26 cellular contexts compared by ENCODE assay signal in genomic region chr7:131518626-131519025, GRCh38. TPM values are rescaled to one million over a fixed set of nuclear protein-coding genes. Genes with fewer than 3 reads are reported as not detected.
DNase-seq lines count a peak whose midpoint lies in the region; ATAC-seq and TF ChIP-seq lines count a peak whose summit lies in the region.
"Had no signal": no experiment of that assay in that cellular context is flagged by ENCODE, and none has a peak within 500 bp of the region (broad histone marks: within the 10 kb centered on the region; RNA-seq: fewer than 3 reads in every experiment).

No MANE protein-coding gene starts in this region.

- intact Hi-C loops in posterior vena cava (cut with DNase I), result no loop called here
- intact Hi-C loops in activated CD4-positive, alpha-beta memory T cell treated with anti-CD3 and anti-CD28 coated beads for 36 hours (cut with micrococcal nuclease), result no loop called here

- H3K36me3 Mint-ChIP-seq in GM23338 (ENCODE audit: low read depth), result peaks cover 51% of the 10 kb centered on the region
- peaks cover 35% of the 10 kb centered on the region for H3K36me3 Mint-ChIP-seq in endodermal cell (ENCODE audit: low read depth)
- H3K36me3 Mint-ChIP-seq in T-helper 17 cell (ENCODE audit: low read depth), result no peaks in the 10 kb centered on the region
- H3K36me3 Mint-ChIP-seq in activated CD4-positive, alpha-beta memory T cell treated with anti-CD3 and anti-CD28 coated beads for 36 hours, result no peaks in the 10 kb centered on the region
- H3K36me3 Mint-ChIP-seq: memory B cell had no signal

- 96% methylated on average over 11 of the region's 11 CpGs for WGBS in endodermal cell (ENCODE audit: insufficient coverage in 1 of 2, insufficient read length in 1 of 2), 2 experiments

- POLR2A ChIA-PET in activated CD4-positive, alpha-beta memory T cell treated with anti-CD3 and anti-CD28 coated beads for 36 hours (lab: Charles Lee), result no interaction called here

- H3K27me3 ChIP-seq in GM23338 (ENCODE audit: insufficient read depth), result no peaks in the 10 kb centered on the region
- no peaks in the 10 kb centered on the region for H3K27me3 ChIP-seq in endodermal cell (ENCODE audit: control insufficient read depth, insufficient read depth, low read length, poor library complexity, severe bottlenecking)
- H3K27me3 ChIP-seq: adrenal gland, hepatocyte, transverse colon had no signal

- no peak overlapping the region for H3K9ac ChIP-seq in endodermal cell (ENCODE audit: extremely low read depth, low read length, poor library complexity, severe bottlenecking)

- H2AFZ ChIP-seq in GM23338, result no peak overlapping the region
- H2AFZ ChIP-seq: hepatocyte had no signal

- H3K4me1 ChIP-seq in GM23338 (ENCODE audit: insufficient read depth) (peaks cover 83% of the 10 kb centered on the region), endodermal cell (ENCODE audit: control insufficient read depth, insufficient read depth, low read length) (peaks cover 20% of the 10 kb centered on the region)

- H3K4me3 ChIP-seq in GM23338 (no peak overlapping the region), endodermal cell (ENCODE audit: low read length) (peak overlapping the region; percentile 9)
- H3K4me3 ChIP-seq: adrenal gland, hepatocyte, transverse colon had no signal

- 0 out of 2 replicates have a peak overlapping the region, but pooled peaks have one; percentile 3 for H3K4me2 ChIP-seq in GM23338
- H3K4me2 ChIP-seq: hepatocyte had no signal

- CTCF ChIA-PET in activated CD4-positive, alpha-beta memory T cell treated with anti-CD3 and anti-CD28 coated beads for 36 hours (lab: Charles Lee), result no interaction called here

- no peaks in the 10 kb centered on the region for H3K9me2 ChIP-seq in GM23338 (ENCODE audit: insufficient read depth)

- H3K27ac Mint-ChIP-seq in GM23338 (no peak overlapping the region), endodermal cell (peak overlapping the region; percentile 44), T-helper 17 cell (no peak overlapping the region)
- H3K27ac Mint-ChIP-seq in activated CD4-positive, alpha-beta memory T cell treated with anti-CD3 and anti-CD28 coated beads for 36 hours, result no peak overlapping the region
- H3K27ac Mint-ChIP-seq: activated naive CD4-positive, alpha-beta T cell treated with anti-CD3 and anti-CD28 coated beads for 36 hours; activated T-helper 1 cell treated with anti-CD3 and anti-CD28 coated beads, Interleukin-12 subunit alpha, Interleukin-12 subunit beta, Interleukin-2, Interleukin-4 antibody, amounts not matched to agents 30 ng/mL and 10 ng/mL and 1 ng/mL, durations not matched to agents 14 hours and 24 hours and 36 hours; memory B cell; progenitor cell of endocrine pancreas had no signal

- H3F3A ChIP-seq in GM23338 (replicated peaks; ENCODE audit: low read depth), result peaks cover 60% of the 10 kb centered on the region

- no peaks in the 10 kb centered on the region for H3K9me3 ChIP-seq in endodermal cell (ENCODE audit: control insufficient read depth, low read length)
- no peaks in the 10 kb centered on the region for H3K9me3 ChIP-seq in T-helper 17 cell (ENCODE audit: control insufficient read depth, low read length, poor library complexity, severe bottlenecking)
- H3K9me3 ChIP-seq: adrenal gland, transverse colon had no signal

- H3K27ac ChIP-seq in GM23338 (ENCODE audit: low read depth), result peak overlapping the region; percentile 50; the same call in 1 of the 2 replicates
- no peak overlapping the region for H3K27ac ChIP-seq in endodermal cell (ENCODE audit: low read depth, low read length)
- H3K27ac ChIP-seq: hepatocyte had no signal

- H4K20me1 ChIP-seq in GM23338 (replicated peaks; ENCODE audit: insufficient read depth), result peaks cover 95% of the 10 kb centered on the region

- DNase-seq in GM23338 (ENCODE audit: low spot score) (no peak), endodermal cell (no peak), left lobe of liver (ENCODE audit: low spot score) (peak; percentile 16), posterior vena cava (ENCODE audit: low spot score) (peak; percentile 53), T-helper 17 cell (no peak), SW 1271 (lab: John Stamatoyannopoulos, UW) (no peak), SK-N-DZ (ENCODE audit: low spot score) (no peak)
- DNase-seq in activated CD4-positive, alpha-beta memory T cell treated with anti-CD3 and anti-CD28 coated beads for 36 hours, result no peak
- DNase-seq: 8988T; activated naive CD4-positive, alpha-beta T cell treated with anti-CD3 and anti-CD28 coated beads for 36 hours; C1 segment of cervical spinal cord; COR-L47; foreskin melanocyte; IMR-90; NCI-H1048; NCI-H2107; NCI-H446; NCI-H82; stimulated activated CD4-positive, alpha-beta T cell treated with anti-CD3 and anti-CD28 coated beads, Interleukin-4, amount 100 ng/mL, for 24 hours; transverse colon had no signal

- ATAC-seq in GM23338 (peak; percentile 2; the same call in 1 of the 3 replicates), left lobe of liver (no peak), T-helper 17 cell (no peak)
- ATAC-seq: sciatic nerve had no signal

- H3K4me1 Mint-ChIP-seq in GM23338, result peaks cover 68% of the 10 kb centered on the region
- H3K4me1 Mint-ChIP-seq in endodermal cell, result peaks cover 56% of the 10 kb centered on the region
- peaks cover 13% of the 10 kb centered on the region for H3K4me1 Mint-ChIP-seq in T-helper 17 cell
- H3K4me1 Mint-ChIP-seq in activated CD4-positive, alpha-beta memory T cell treated with anti-CD3 and anti-CD28 coated beads for 36 hours (ENCODE audit: low read depth), result peaks cover 13% of the 10 kb centered on the region

- H3K9me3 Mint-ChIP-seq in GM23338, result no peaks in the 10 kb centered on the region
- no peaks in the 10 kb centered on the region for H3K9me3 Mint-ChIP-seq in endodermal cell
- H3K9me3 Mint-ChIP-seq in activated CD4-positive, alpha-beta memory T cell treated with anti-CD3 and anti-CD28 coated beads for 36 hours, result no peaks in the 10 kb centered on the region
- H3K9me3 Mint-ChIP-seq: activated naive CD4-positive, alpha-beta T cell treated with anti-CD3 and anti-CD28 coated beads for 36 hours; activated T-helper 1 cell treated with anti-CD3 and anti-CD28 coated beads, Interleukin-12 subunit alpha, Interleukin-12 subunit beta, Interleukin-2, Interleukin-4 antibody, amounts not matched to agents 30 ng/mL and 10 ng/mL and 1 ng/mL, durations not matched to agents 14 hours and 24 hours and 36 hours; memory B cell had no signal

- H3K36me3 ChIP-seq in GM23338 (ENCODE audit: insufficient read depth), result no peaks in the 10 kb centered on the region; the same call in 1 of the 2 replicates
- H3K36me3 ChIP-seq in endodermal cell (ENCODE audit: control insufficient read depth, insufficient read depth, low read length), result peaks cover 62% of the 10 kb centered on the region
- H3K36me3 ChIP-seq: adrenal gland, transverse colon had no signal

- peaks cover 100% of the 10 kb centered on the region for H3K79me2 ChIP-seq in GM23338 (replicated peaks; ENCODE audit: insufficient read depth)

- H3K27me3 Mint-ChIP-seq in GM23338 (ENCODE audit: insufficient read depth, low read depth, poor library complexity) (peaks cover 19% of the 10 kb centered on the region), endodermal cell (ENCODE audit: insufficient read depth) (no peaks in the 10 kb centered on the region), T-helper 17 cell (peaks cover 21% of the 10 kb centered on the region)
- no peaks in the 10 kb centered on the region for H3K27me3 Mint-ChIP-seq in activated CD4-positive, alpha-beta memory T cell treated with anti-CD3 and anti-CD28 coated beads for 36 hours
- H3K27me3 Mint-ChIP-seq: memory B cell, progenitor cell of endocrine pancreas had no signal

- TF ChIP-seq CTCF in GM23338 (conservative IDR thresholded peaks at IDR 0.05; ENCODE audit: low read depth in 2 of 2) (peak; percentile 32 to 51; a peak in 3 of 4 replicates), endodermal cell (conservative IDR thresholded peaks at IDR 0.05) (no peak)

- H3K4me3 Mint-ChIP-seq in GM23338 (no peak overlapping the region), endodermal cell (no peak overlapping the region), T-helper 17 cell (no peak overlapping the region)
- no peak overlapping the region for H3K4me3 Mint-ChIP-seq in activated CD4-positive, alpha-beta memory T cell treated with anti-CD3 and anti-CD28 coated beads for 36 hours
- H3K4me3 Mint-ChIP-seq: activated naive CD4-positive, alpha-beta T cell treated with anti-CD3 and anti-CD28 coated beads for 36 hours; activated T-helper 1 cell treated with anti-CD3 and anti-CD28 coated beads, Interleukin-12 subunit alpha, Interleukin-12 subunit beta, Interleukin-2, Interleukin-4 antibody, amounts not matched to agents 30 ng/mL and 10 ng/mL and 1 ng/mL, durations not matched to agents 14 hours and 24 hours and 36 hours; memory B cell had no signal

TF ChIP-seq in GM23338, 12 proteins besides CTCF, POLR2A, EP300 and RAD21 (continues in another document):
- no peak; the same call in 1 of the 2 replicates for TF ChIP-seq POLR2AphosphoS5 (IDR thresholded peaks at IDR 0.05; ENCODE audit: low read depth)
- no peak for TF ChIP-seq EZH2phosphoT487 (IDR thresholded peaks at IDR 0.05; ENCODE audit: unreplicated experiment)
- TF ChIP-seq NANOG (IDR thresholded peaks at IDR 0.05; ENCODE audit: borderline replicate concordance), result no peak
- TF ChIP-seq JUNB (IDR thresholded peaks at IDR 0.05; ENCODE audit: unreplicated experiment), result no peak
- TF ChIP-seq STAT1 (IDR thresholded peaks at IDR 0.05; ENCODE audit: unreplicated experiment), result no peak
- TF ChIP-seq CREB1 (CRISPR knock-in tag; IDR thresholded peaks at IDR 0.05; ENCODE audit: low read depth), result no peak

RNA-seq across cellular contexts. Expression of gene PODXL, which starts 37.8 kb away (rescaled TPM):
- total RNA-seq in GM23338 (2014; rRNA removed; shearing (Covaris generic)), result 698 and 727 TPM in 2 replicates
- polyA plus RNA-seq in GM23338 (2016; fragmentation: Nextera tagmentation; extraction: Ambion mirVana), result 215 and 220 TPM in 2 replicates
- total RNA-seq in endodermal cell (100 to 1,000 TPM; 523 to 701 TPM), left lobe of liver (2.7 TPM), posterior vena cava (10 to 100 TPM; 41.9 to 46.7 TPM), T-helper 17 cell (1 to 10 TPM in 1 of 2 donors, under 1 TPM in 1; 0.47 to 1.1 TPM)
- polyA plus RNA-seq in endodermal cell (2013, experiment 1 of 2), result 279 TPM
- polyA plus RNA-seq in endodermal cell (2013, experiment 2 of 2), result 257 TPM
- 1 to 10 TPM in 1 of 2 experiments, under 1 TPM in 1; 0.62 to 1.3 TPM for total RNA-seq in activated CD4-positive, alpha-beta memory T cell treated with anti-CD3 and anti-CD28 coated beads for 36 hours
- 7.7 and 9.2 TPM in 2 replicates for polyA plus RNA-seq in SK-N-DZ (2014; cell fraction: cytosol; rRNA removed)
- polyA plus RNA-seq in SK-N-DZ (2014; cell fraction: nucleus; rRNA removed), result 9.1 and 12.6 TPM in 2 replicates

Comparison
In these comparisons a context has a peak if more than half of its experiments do, and no peak if none do; other contexts are left out.
1. DNase-seq: peak in left lobe of liver (single experiment) and posterior vena cava (single experiment); none in GM23338 (single experiment), endodermal cell (single experiment), T-helper 17 cell (0 of 3), SW 1271 (0 of 2), activated CD4-positive, alpha-beta memory T cell treated with anti-CD3 and anti-CD28 coated beads for 36 hours (single experiment) and SK-N-DZ (single experiment).
2. RNA of gene PODXL, which starts 37.8 kb away (total RNA-seq): 698 to 727 TPM in GM23338, 523 to 701 TPM in endodermal cell and 41.9 to 46.7 TPM in posterior vena cava; 2.7 TPM in left lobe of liver (single experiment), 0.62 to 1.3 TPM in activated CD4-positive, alpha-beta memory T cell treated with anti-CD3 and anti-CD28 coated beads for 36 hours and 0.47 to 1.1 TPM in T-helper 17 cell; every median in the first group is over 10 times any median in the second.